ENCODE assay signal across 8 cellular contexts in genomic region chr1:2821970-2822620, GRCh38. TPM values are rescaled to one million over a fixed set of nuclear protein-coding genes. Genes with fewer than 3 reads are reported as not detected.
DNase-seq lines count a peak whose midpoint lies in the region; ATAC-seq, FAIRE-seq and TF ChIP-seq lines count a peak whose summit lies in the region.

No MANE protein-coding gene starts in this region.

- TF ChIP-seq POLR2A in H54 (IDR thresholded peaks at IDR 0.05; ENCODE audit: low read depth, low read length): no peak
- TF ChIP-seq POLR2A in esophagus muscularis mucosa (IDR thresholded peaks at IDR 0.05; ENCODE audit: low read depth): no peak
- no peak for TF ChIP-seq POLR2A in spleen (IDR thresholded peaks at IDR 0.05)

- no peak for ATAC-seq in HG02798 (IDR thresholded peaks at IDR 0.05; ENCODE audit: poor library complexity, unreplicated experiment)

- DNase-seq in AG20443 (ENCODE audit: low spot score) (peak; percentile 33), H54 (ENCODE audit: insufficient read length, low spot score) (peak; percentile 48), esophagus muscularis mucosa (ENCODE audit: extremely low spot score) (no peak), spleen (no peak), G401 (ENCODE audit: low spot score) (no peak), GM19240 (ENCODE audit: insufficient read length, low spot score) (no peak)
- DNase-seq in activated CD4-positive, alpha-beta T cell treated with anti-CD3 and anti-CD28 coated beads for 1 hour: peak; percentile 30

- H3K27me3 ChIP-seq in esophagus muscularis mucosa: peaks cover 0 to 85% (median 4%) of the 10 kb centered on the region in 4 donors
- H3K27me3 ChIP-seq in spleen (replicated peaks in 1 of 7): peaks cover 0 to 63% (median 8%) of the 10 kb centered on the region in 7 donors

- no peak for FAIRE-seq in H54 (lab: Jason Lieb, UNC)

- no peaks in the 10 kb centered on the region for H3K36me3 ChIP-seq in esophagus muscularis mucosa
- H3K36me3 ChIP-seq in spleen: no peaks in the 10 kb centered on the region

- peak; percentile 30 to 61 (median 43) for TF ChIP-seq CTCF in esophagus muscularis mucosa (IDR thresholded peaks at IDR 0.05)
- peak in 10 of 11 experiments; percentile 25 to 77 (median 62) for TF ChIP-seq CTCF in spleen (IDR thresholded peaks at IDR 0.05 in 8 of 11, conservative IDR thresholded peaks at IDR 0.05 in 3 of 11)

- H3K9me3 ChIP-seq in esophagus muscularis mucosa: peaks cover 0 to 3% (median 0%) of the 10 kb centered on the region in 4 donors
- H3K9me3 ChIP-seq in spleen: peaks cover 0 to 7% (median 4%) of the 10 kb centered on the region in 8 donors

- H3K4me3 ChIP-seq in esophagus muscularis mucosa (no peak overlapping the region), spleen (no peak overlapping the region)

- TF ChIP-seq EP300 in esophagus muscularis mucosa (IDR thresholded peaks at IDR 0.05): no peak

- H3K27ac ChIP-seq in esophagus muscularis mucosa (replicated peaks in 1 of 4) (no peak overlapping the region), spleen (no peak overlapping the region)

- intact Hi-C loops in esophagus muscularis mucosa (cut with DNase I): loop anchor here (10.0 kb wide), 1 partner anchor 603 kb away; no protein-coding TSS in a partner anchor
- intact Hi-C loops in spleen (cut with DNase I; ENCODE audit: low total_unique reads): loop anchor here (5.0 kb wide), 1 partner anchor 600 kb away; no protein-coding TSS in a partner anchor

- in situ Hi-C loops in G401 (cut with HindIII; ENCODE audit: low sequenced_read_pairs): no loop called here

- WGBS in esophagus muscularis mucosa: 3% methylated on average over 12 of the region's 29 CpGs
- WGBS in spleen, 5 donors: 25 to 54% (median 26%) methylated on average over 7 to 29 of the region's 29 CpGs

- peaks cover 0 to 8% (median 7%) of the 10 kb centered on the region in 4 donors for H3K4me1 ChIP-seq in esophagus muscularis mucosa
- peaks cover 0 to 7% (median 0%) of the 10 kb centered on the region in 6 donors for H3K4me1 ChIP-seq in spleen

RNA-seq across cellular contexts. Expression of gene TTC34, which starts 20.6 kb away (rescaled TPM):
- total RNA-seq in esophagus muscularis mucosa: under 1 TPM; under 0.01 to 0.46 (median 0.10) TPM
- total RNA-seq in spleen: 1 to 10 TPM in 6 of 7 donors, under 1 TPM in 1; 0.64 to 2.8 (median 1.8) TPM
- polyA plus RNA-seq in spleen: under 1 TPM; 0.09 to 0.51 (median 0.13) TPM
- 0.17 TPM in 1 of 2 replicates, not detected in the other for total RNA-seq in G401 (2014; rRNA removed; shearing (Covaris generic))

Comparison
In these comparisons a context has a peak if more than half of its experiments do, and no peak if none do; other contexts are left out.
1. DNase-seq: peak in AG20443 (single experiment), H54 (single experiment) and activated CD4-positive, alpha-beta T cell treated with anti-CD3 and anti-CD28 coated beads for 1 hour (single experiment); none in esophagus muscularis mucosa (single experiment), spleen (single experiment), G401 (single experiment) and GM19240 (single experiment).